In the genomic region with DNA sequence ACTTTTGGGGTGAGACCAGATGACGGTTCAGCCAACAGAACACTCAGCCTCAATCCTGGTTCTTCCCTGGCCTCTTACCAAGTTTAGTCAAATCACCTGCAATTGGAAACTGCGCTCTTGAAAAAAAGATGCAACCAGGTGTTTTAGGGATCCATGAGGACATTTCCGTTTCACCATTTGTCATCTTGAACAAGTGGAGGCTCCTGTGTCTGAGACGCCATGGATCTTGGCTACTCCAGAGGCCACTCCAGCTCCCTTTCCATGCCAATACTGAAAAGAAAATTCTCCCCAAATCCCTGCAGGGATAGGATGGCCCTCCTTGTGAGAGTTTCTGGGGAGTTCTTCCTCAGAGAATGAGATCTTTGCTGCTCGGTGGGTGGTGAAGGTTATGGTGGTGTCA, we compare ENCODE assay signal across 32 cellular contexts. TPM values are rescaled to one million over a fixed set of nuclear protein-coding genes. Genes with fewer than 3 reads are reported as not detected.
"Had no signal": no experiment of that assay in that cellular context is flagged by ENCODE, and none has a peak within 500 bp of the region (broad histone marks: within the 10 kb centered on the region; RNA-seq: fewer than 3 reads in every experiment).

No MANE protein-coding gene starts in this region.

- H3K9me3 Mint-ChIP-seq: activated B cell treated with CpG ODN at 0.5 μM for 24 hours; activated CD8-positive, alpha-beta T cell treated with anti-CD3 and anti-CD28 coated beads for 36 hours; activated naive CD4-positive, alpha-beta T cell treated with anti-CD3 and anti-CD28 coated beads for 36 hours; activated naive CD4-positive, alpha-beta T cell treated with anti-CD3 and anti-CD28 coated beads, Interleukin-2, amount 50 U/mL, for 24 hours; activated naive CD8-positive, alpha-beta T cell treated with anti-CD3 and anti-CD28 coated beads for 36 hours; activated naive CD8-positive, alpha-beta T cell treated with anti-CD3 and anti-CD28 coated beads, Interleukin-2, amount 50 U/mL, for 24 hours; activated T-helper 1 cell treated with anti-CD3 and anti-CD28 coated beads, Interleukin-12 subunit alpha, Interleukin-12 subunit beta, Interleukin-2, Interleukin-4 antibody, amounts not matched to agents 30 ng/mL and 10 ng/mL and 1 ng/mL, durations not matched to agents 14 hours and 24 hours and 36 hours; activated T-helper 2 cell treated with anti-CD3 and anti-CD28 coated beads, Interferon-gamma antibody, Interleukin-2, Interleukin-4, amounts not matched to agents 10 μg/mL and 5 μg/mL and 100 μg/mL, durations not matched to agents 14 hours and 24 hours and 36 hours; T-helper 2 cell treated with Interferon-gamma antibody and Interleukin-4, amounts not matched to agents 5 μg/mL and 100 μg/mL, for 36 hours had no signal

- FAIRE-seq: endometrium, endothelial cell of umbilical vein had no signal

- H3K27ac ChIP-seq: body of pancreas, colonic mucosa, WERI-Rb-1 had no signal

- H3K4me1 ChIP-seq: body of pancreas, colonic mucosa had no signal

- H3K36me3 ChIP-seq: adrenal gland, colonic mucosa, esophagus squamous epithelium, WERI-Rb-1 had no signal

- H3K4me3 ChIP-seq: adrenal gland, body of pancreas, colonic mucosa, esophagus squamous epithelium had no signal

- H3K36me3 Mint-ChIP-seq: activated naive CD4-positive, alpha-beta T cell treated with anti-CD3 and anti-CD28 coated beads, Interleukin-2, amount 50 U/mL, for 24 hours; activated naive CD8-positive, alpha-beta T cell treated with anti-CD3 and anti-CD28 coated beads for 36 hours had no signal

- DNase-seq: activated B cell treated with CpG ODN at 0.5 μM for 24 hours; activated CD4-positive, alpha-beta T cell treated with anti-CD3 and anti-CD28 coated beads for 48 hours; activated CD4-positive, alpha-beta T cell treated with anti-CD3 and anti-CD28 coated beads, Interleukin-2, amount 50 U/mL, for 1 hour; activated CD4-positive, alpha-beta T cell treated with anti-CD3 and anti-CD28 coated beads, Interleukin-2, amount 50 U/mL, for 48 hours; activated CD8-positive, alpha-beta memory T cell treated with anti-CD3 and anti-CD28 coated beads for 24 hours; activated CD8-positive, alpha-beta T cell treated with anti-CD3 and anti-CD28 coated beads for 36 hours; activated effector memory CD4-positive, alpha-beta T cell treated with anti-CD3 and anti-CD28 coated beads, Interleukin-2, amount 50 U/mL, for 16 hours; activated naive CD4-positive, alpha-beta T cell treated with anti-CD3 and anti-CD28 coated beads for 36 hours; activated naive CD8-positive, alpha-beta T cell treated with anti-CD3 and anti-CD28 coated beads for 36 hours; activated naive CD8-positive, alpha-beta T cell treated with anti-CD3 and anti-CD28 coated beads, Interleukin-2, amount 50 U/mL, for 24 hours; activated T-cell treated with anti-CD3 and anti-CD28 coated beads, Interleukin-2, amount 50 U/mL, for 48 hours; caudate nucleus; colonic mucosa; effector CD8-positive, alpha-beta T cell; esophagus squamous epithelium; foreskin melanocyte; head of caudate nucleus; T-helper 1 cell; T-helper 17 cell; WERI-Rb-1 had no signal

- H3K4me3 Mint-ChIP-seq: activated B cell treated with CpG ODN at 0.5 μM for 24 hours; activated CD8-positive, alpha-beta T cell treated with anti-CD3 and anti-CD28 coated beads for 36 hours; activated naive CD4-positive, alpha-beta T cell treated with anti-CD3 and anti-CD28 coated beads for 36 hours; activated naive CD4-positive, alpha-beta T cell treated with anti-CD3 and anti-CD28 coated beads, Interleukin-2, amount 50 U/mL, for 24 hours; activated naive CD8-positive, alpha-beta T cell treated with anti-CD3 and anti-CD28 coated beads for 36 hours; activated naive CD8-positive, alpha-beta T cell treated with anti-CD3 and anti-CD28 coated beads, Interleukin-2, amount 50 U/mL, for 24 hours; activated T-helper 1 cell treated with anti-CD3 and anti-CD28 coated beads, Interleukin-12 subunit alpha, Interleukin-12 subunit beta, Interleukin-2, Interleukin-4 antibody, amounts not matched to agents 30 ng/mL and 10 ng/mL and 1 ng/mL, durations not matched to agents 14 hours and 24 hours and 36 hours; T-helper 17 cell; T-helper 2 cell treated with Interferon-gamma antibody and Interleukin-4, amounts not matched to agents 5 μg/mL and 100 μg/mL, for 36 hours had no signal

- H3K27me3 Mint-ChIP-seq: activated CD8-positive, alpha-beta T cell treated with anti-CD3 and anti-CD28 coated beads for 36 hours; activated naive CD4-positive, alpha-beta T cell treated with anti-CD3 and anti-CD28 coated beads, Interleukin-2, amount 50 U/mL, for 24 hours; activated naive CD8-positive, alpha-beta T cell treated with anti-CD3 and anti-CD28 coated beads for 36 hours; activated naive CD8-positive, alpha-beta T cell treated with anti-CD3 and anti-CD28 coated beads, Interleukin-2, amount 50 U/mL, for 24 hours had no signal

- H3K4me1 Mint-ChIP-seq: activated B cell treated with CpG ODN at 0.5 μM for 24 hours; activated naive CD4-positive, alpha-beta T cell treated with anti-CD3 and anti-CD28 coated beads, Interleukin-2, amount 50 U/mL, for 24 hours; activated naive CD8-positive, alpha-beta T cell treated with anti-CD3 and anti-CD28 coated beads for 36 hours; activated naive CD8-positive, alpha-beta T cell treated with anti-CD3 and anti-CD28 coated beads, Interleukin-2, amount 50 U/mL, for 24 hours; T-helper 17 cell had no signal

- H3K27me3 ChIP-seq: adrenal gland, body of pancreas, colonic mucosa had no signal

- H3K27ac Mint-ChIP-seq: activated B cell treated with CpG ODN at 0.5 μM for 24 hours; activated CD8-positive, alpha-beta T cell treated with anti-CD3 and anti-CD28 coated beads for 36 hours; activated naive CD4-positive, alpha-beta T cell treated with anti-CD3 and anti-CD28 coated beads for 36 hours; activated naive CD4-positive, alpha-beta T cell treated with anti-CD3 and anti-CD28 coated beads, Interleukin-2, amount 50 U/mL, for 24 hours; activated naive CD8-positive, alpha-beta T cell treated with anti-CD3 and anti-CD28 coated beads for 36 hours; activated naive CD8-positive, alpha-beta T cell treated with anti-CD3 and anti-CD28 coated beads, Interleukin-2, amount 50 U/mL, for 24 hours; activated T-helper 1 cell treated with anti-CD3 and anti-CD28 coated beads, Interleukin-12 subunit alpha, Interleukin-12 subunit beta, Interleukin-2, Interleukin-4 antibody, amounts not matched to agents 30 ng/mL and 10 ng/mL and 1 ng/mL, durations not matched to agents 14 hours and 24 hours and 36 hours; activated T-helper 2 cell treated with anti-CD3 and anti-CD28 coated beads, Interferon-gamma antibody, Interleukin-2, Interleukin-4, amounts not matched to agents 10 μg/mL and 5 μg/mL and 100 μg/mL, durations not matched to agents 14 hours and 24 hours and 36 hours; T-helper 17 cell; T-helper 2 cell treated with Interferon-gamma antibody and Interleukin-4, amounts not matched to agents 5 μg/mL and 100 μg/mL, for 36 hours had no signal

- H3K9me3 ChIP-seq: adrenal gland, body of pancreas, colonic mucosa, esophagus squamous epithelium had no signal

- ATAC-seq: activated CD4-positive, CD25-positive, alpha-beta regulatory T cell treated with anti-CD3 and anti-CD28 coated beads, Interleukin-2, amount 50 U/mL, for 24 hours; activated CD8-positive, alpha-beta T cell treated with anti-CD3 and anti-CD28 coated beads for 36 hours; activated naive CD8-positive, alpha-beta T cell treated with anti-CD3 and anti-CD28 coated beads, Interleukin-2, amount 50 U/mL, for 24 hours; body of pancreas had no signal

RNA-seq across cellular contexts. Expression of a gene that starts 27.7 kb away (rescaled TPM):
- total RNA-seq: activated B cell treated with CpG ODN at 0.5 μM for 24 hours; activated CD8-positive, alpha-beta T cell treated with anti-CD3 and anti-CD28 coated beads for 36 hours; activated naive CD4-positive, alpha-beta T cell treated with anti-CD3 and anti-CD28 coated beads for 36 hours; activated naive CD8-positive, alpha-beta T cell treated with anti-CD3 and anti-CD28 coated beads for 36 hours; activated T-helper 1 cell treated with anti-CD3 and anti-CD28 coated beads, Interleukin-12 subunit alpha, Interleukin-12 subunit beta, Interleukin-2, Interleukin-4 antibody, amounts not matched to agents 30 ng/mL and 10 ng/mL and 1 ng/mL, durations not matched to agents 14 hours and 24 hours and 36 hours; activated T-helper 2 cell treated with anti-CD3 and anti-CD28 coated beads, Interferon-gamma antibody, Interleukin-2, Interleukin-4, amounts not matched to agents 10 μg/mL and 5 μg/mL and 100 μg/mL, durations not matched to agents 14 hours and 24 hours and 36 hours; body of pancreas; colonic mucosa; dermis microvascular lymphatic vessel endothelial cell; endothelial cell of umbilical vein; fibroblast of lung; fibroblast of villous mesenchyme had no signal
- polyA plus RNA-seq: endothelial cell of umbilical vein, fibroblast of lung had no signal

RNA-seq across cellular contexts. Expression of a gene that starts 41.1 kb away (rescaled TPM):
- total RNA-seq: activated B cell treated with CpG ODN at 0.5 μM for 24 hours; activated CD8-positive, alpha-beta T cell treated with anti-CD3 and anti-CD28 coated beads for 36 hours; activated naive CD4-positive, alpha-beta T cell treated with anti-CD3 and anti-CD28 coated beads for 36 hours; activated T-helper 1 cell treated with anti-CD3 and anti-CD28 coated beads, Interleukin-12 subunit alpha, Interleukin-12 subunit beta, Interleukin-2, Interleukin-4 antibody, amounts not matched to agents 30 ng/mL and 10 ng/mL and 1 ng/mL, durations not matched to agents 14 hours and 24 hours and 36 hours; dermis microvascular lymphatic vessel endothelial cell; endothelial cell of umbilical vein had no signal
- polyA plus RNA-seq: endothelial cell of umbilical vein had no signal

RNA-seq across cellular contexts. Expression of a gene that starts 58.5 kb away (rescaled TPM):
- total RNA-seq: body of pancreas, dermis microvascular lymphatic vessel endothelial cell, endothelial cell of umbilical vein had no signal
